ENCODE assay signal across 16 cellular contexts in the genomic region with DNA sequence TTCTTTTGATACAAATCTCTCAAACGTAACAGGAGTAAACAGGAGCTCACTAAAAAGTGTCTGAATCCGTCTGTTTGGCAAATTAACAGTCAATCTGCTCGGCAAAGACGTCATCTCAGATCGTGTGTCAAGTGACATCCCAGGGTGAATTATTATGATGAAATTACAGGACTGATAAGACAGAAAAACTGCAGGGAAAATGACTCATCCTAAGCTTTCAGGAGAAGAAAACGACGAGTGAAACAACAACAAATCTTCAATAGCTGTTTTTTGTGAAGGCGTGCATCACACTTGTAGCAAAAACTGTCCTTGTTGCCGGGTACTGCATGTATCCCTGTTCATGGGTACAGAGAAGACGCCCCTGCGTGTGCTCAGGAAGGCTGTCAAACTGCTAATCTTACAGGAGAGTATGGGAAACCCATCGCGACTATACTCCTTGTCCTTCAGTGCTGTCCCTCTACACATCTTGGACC. TPM values are rescaled to one million over a fixed set of nuclear protein-coding genes. Genes with fewer than 3 reads are reported as not detected.
A peak's percentile ranks its signal among the peaks of the same experiment; 100 is the strongest.
DNase-seq lines count a peak whose midpoint lies in the region; ATAC-seq and TF ChIP-seq lines count a peak whose summit lies in the region.
"Had no signal": no experiment of that assay in that cellular context is flagged by ENCODE, and none has a peak within 500 bp of the region (broad histone marks: within the 10 kb centered on the region; RNA-seq: fewer than 3 reads in every experiment).

No MANE protein-coding gene starts in this region.

- H3K4me1 Mint-ChIP-seq in mesothelial cell of epicardium (peaks cover 54% of the 10 kb centered on the region), endodermal cell (peaks cover 34% of the 10 kb centered on the region)

- H3K36me3 ChIP-seq in A673 (ENCODE audit: insufficient read depth, low read length, poor library complexity, severe bottlenecking) (no peaks in the 10 kb centered on the region), endocrine pancreas (ENCODE audit: control insufficient read depth, insufficient read depth, low read length) (no peaks in the 10 kb centered on the region), endodermal cell (ENCODE audit: control insufficient read depth, insufficient read depth, low read length) (no peaks in the 10 kb centered on the region)
- H3K36me3 ChIP-seq: ascending aorta, spleen, tibial nerve had no signal

- WGBS in endodermal cell (ENCODE audit: insufficient coverage in 1 of 2, insufficient read length in 1 of 2), 2 experiments: 87 to 92% methylated on average over 12 to 13 of the region's 13 CpGs

- intact Hi-C loops in A673 (cut with micrococcal nuclease; ENCODE audit: unreplicated experiment): loop anchor here (5.0 kb wide), 1 partner anchor 57 kb away; no protein-coding TSS in a partner anchor

- CTCF ChIA-PET in A673 (lab: Charles Lee): no interaction called here

- H3K4me3 ChIP-seq in A673 (ENCODE audit: low read depth, low read length, poor library complexity, severe bottlenecking): no peak overlapping the region
- H3K4me3 ChIP-seq in endocrine pancreas (ENCODE audit: control insufficient read depth, insufficient read depth, low read length): no peak overlapping the region
- H3K4me3 ChIP-seq in endodermal cell (ENCODE audit: low read length): no peak overlapping the region
- H3K4me3 ChIP-seq: spleen, tibial nerve had no signal

- TF ChIP-seq CTCF in A673 (conservative IDR thresholded peaks at IDR 0.05; ENCODE audit: low read depth, low read length) (no peak), mesothelial cell of epicardium (IDR thresholded peaks at IDR 0.05; ENCODE audit: unreplicated experiment) (no peak), endodermal cell (conservative IDR thresholded peaks at IDR 0.05) (no peak)

- no peak for ATAC-seq in esophagus mucosa
- ATAC-seq: activated T-cell treated with anti-CD3 and anti-CD28 coated beads, Interleukin-2, amount 50 U/mL, for 4 hours; naive thymus-derived CD4-positive, alpha-beta T cell had no signal

- H3K4me3 Mint-ChIP-seq in mesothelial cell of epicardium (no peak overlapping the region), endodermal cell (no peak overlapping the region)
- H3K4me3 Mint-ChIP-seq: activated T-cell treated with anti-CD3 and anti-CD28 coated beads, Interleukin-2, amount 50 U/mL, for 4 hours; naive thymus-derived CD4-positive, alpha-beta T cell had no signal

- H3K27ac ChIP-seq in A673 (ENCODE audit: low read depth, low read length, poor library complexity, severe bottlenecking) (no peak overlapping the region), endodermal cell (ENCODE audit: low read depth, low read length) (no peak overlapping the region)
- H3K27ac ChIP-seq: ascending aorta, spleen had no signal

- no peaks in the 10 kb centered on the region for H3K27me3 Mint-ChIP-seq in mesothelial cell of epicardium (ENCODE audit: low read depth)
- no peaks in the 10 kb centered on the region for H3K27me3 Mint-ChIP-seq in endodermal cell (ENCODE audit: insufficient read depth)

- peak; percentile 18 for DNase-seq in A673 (ENCODE audit: low spot score)
- peak; percentile 26 for DNase-seq in NCI-H2171 (lab: John Stamatoyannopoulos, UW)
- no peak for DNase-seq in mesothelial cell of epicardium (ENCODE audit: low spot score in 2 of 2, unreplicated experiment in 2 of 2)
- DNase-seq in RPMI8226: no peak
- no peak for DNase-seq in endodermal cell
- no peak for DNase-seq in NCI-H146 (lab: John Stamatoyannopoulos, UW)
- DNase-seq: activated CD4-positive, alpha-beta T cell treated with anti-CD3 and anti-CD28 coated beads for 48 hours; activated T-cell treated with anti-CD3 and anti-CD28 coated beads, Interleukin-2, amount 50 U/mL, for 4 hours; DND-41; naive thymus-derived CD4-positive, alpha-beta T cell; NCI-H1930; spleen had no signal

- H3K9ac ChIP-seq in endocrine pancreas (ENCODE audit: control insufficient read depth, insufficient read depth, low read length) (peak overlapping the region; percentile 25), endodermal cell (ENCODE audit: extremely low read depth, low read length, poor library complexity, severe bottlenecking) (no peak overlapping the region)

- H3K9me3 ChIP-seq in A673 (ENCODE audit: low read depth, low read length, poor library complexity, severe bottlenecking) (no peaks in the 10 kb centered on the region), endocrine pancreas (ENCODE audit: control insufficient read depth, low read length) (no peaks in the 10 kb centered on the region), endodermal cell (ENCODE audit: control insufficient read depth, low read length) (no peaks in the 10 kb centered on the region)
- H3K9me3 ChIP-seq: ascending aorta, spleen, tibial nerve had no signal

- H3K27me3 ChIP-seq in A673 (replicated peaks; ENCODE audit: insufficient read depth, low read depth, low read length, poor library complexity) (peaks cover 36% of the 10 kb centered on the region), endocrine pancreas (ENCODE audit: control insufficient read depth, insufficient read depth, low read length) (no peaks in the 10 kb centered on the region), endodermal cell (ENCODE audit: control insufficient read depth, insufficient read depth, low read length, poor library complexity, severe bottlenecking) (no peaks in the 10 kb centered on the region)
- H3K27me3 ChIP-seq: ascending aorta, spleen, tibial nerve had no signal

- H3K9me3 Mint-ChIP-seq in mesothelial cell of epicardium (no peaks in the 10 kb centered on the region), endodermal cell (no peaks in the 10 kb centered on the region)
- H3K9me3 Mint-ChIP-seq: activated T-cell treated with anti-CD3 and anti-CD28 coated beads, Interleukin-2, amount 50 U/mL, for 4 hours; naive thymus-derived CD4-positive, alpha-beta T cell had no signal

- POLR2A ChIA-PET in A673 (lab: Charles Lee; ENCODE audit: low non-redundant PET): no interaction called here

- H3K27ac Mint-ChIP-seq in mesothelial cell of epicardium: peak overlapping the region; percentile 15
- H3K27ac Mint-ChIP-seq in endodermal cell: no peak overlapping the region

- H3K36me3 Mint-ChIP-seq in mesothelial cell of epicardium: no peaks in the 10 kb centered on the region
- H3K36me3 Mint-ChIP-seq in endodermal cell (ENCODE audit: low read depth): no peaks in the 10 kb centered on the region
- H3K36me3 Mint-ChIP-seq: naive thymus-derived CD4-positive, alpha-beta T cell had no signal

- no peaks in the 10 kb centered on the region for H3K4me1 ChIP-seq in A673 (ENCODE audit: insufficient read depth, low read length, poor library complexity, severe bottlenecking)
- H3K4me1 ChIP-seq in endocrine pancreas (ENCODE audit: control insufficient read depth, insufficient read depth, low read length): peaks cover 27% of the 10 kb centered on the region
- peaks cover 17% of the 10 kb centered on the region for H3K4me1 ChIP-seq in endodermal cell (ENCODE audit: control insufficient read depth, insufficient read depth, low read length)
- H3K4me1 ChIP-seq: ascending aorta had no signal

- no TSS peak for BruUV-seq in A673 (replicated peaks; lab: Mats Ljungman, UMichigan)

RNA-seq across cellular contexts. Expression of gene EPB41L3, which starts 24.9 kb away (rescaled TPM):
- total RNA-seq in A673 (2021) (0.20 and 0.86 TPM in 2 replicates), mesothelial cell of epicardium (59.9 to 61.9 TPM (median 60.6 TPM) in 3 replicates), endodermal cell (10 to 100 TPM; 49.3 to 51.6 TPM), esophagus mucosa (16.3 TPM)
- 31.1 TPM for polyA plus RNA-seq in endodermal cell (2013, experiment 1 of 2)
- polyA plus RNA-seq in endodermal cell (2013, experiment 2 of 2): 25.7 TPM

Comparison
In these comparisons a context has a peak if more than half of its experiments do, and no peak if none do; other contexts are left out.
1. DNase-seq: peak in A673 (single experiment) and NCI-H2171 (single experiment); none in mesothelial cell of epicardium (0 of 2), RPMI8226 (single experiment), endodermal cell (single experiment) and NCI-H146 (single experiment).